In the genomic region with DNA sequence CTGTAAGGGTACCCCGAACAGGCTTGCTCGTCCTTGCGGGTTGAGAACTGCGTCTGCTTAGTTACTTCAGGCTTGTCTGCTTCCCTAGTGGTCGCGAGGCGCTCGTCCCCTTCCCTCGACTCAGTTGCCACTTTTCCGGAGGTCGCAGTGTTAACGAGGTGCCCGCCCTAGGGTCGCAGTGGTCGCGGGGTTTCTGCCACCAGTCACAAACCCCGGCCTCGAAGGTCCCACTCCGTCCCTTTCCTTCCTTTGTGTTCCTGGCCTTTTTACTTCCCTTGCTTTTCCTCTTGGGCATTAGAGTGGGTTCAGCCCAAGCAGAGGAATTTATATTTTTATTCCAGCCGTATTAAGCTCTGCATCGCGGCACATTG, we compare ENCODE assay signal across 8 cellular contexts. TPM values are rescaled to one million over a fixed set of nuclear protein-coding genes. Genes with fewer than 3 reads are reported as not detected.
DNase-seq lines count a peak whose midpoint lies in the region; ATAC-seq and TF ChIP-seq lines count a peak whose summit lies in the region.

No MANE protein-coding gene starts in this region.

- intact Hi-C loops in sciatic nerve (cut with DNase I) = no loop called here

- H3K36me3 Mint-ChIP-seq in nephron (ENCODE audit: low read depth) = peaks cover 10% of the 10 kb centered on the region

- H3K9me3 Mint-ChIP-seq in nephron = no peaks in the 10 kb centered on the region

- peak overlapping the region; percentile 94 to 99 (median 98) for H3K4me3 Mint-ChIP-seq in nephron

- DNase-seq in COLO829 (ENCODE audit: low spot score) (peak; percentile 25), KBM-7 (no peak), T1000 (lab: John Stamatoyannopoulos, UW) (no peak), sciatic nerve (ENCODE audit: low spot score) (no peak)

- H3K4me1 Mint-ChIP-seq in nephron = peaks cover 9% of the 10 kb centered on the region

- in situ Hi-C loops in KBM-7 (cut with MboI; ENCODE audit: low pct_unique_long_range_greater_than_20kb, low sequenced_read_pairs) = no loop called here

- ATAC-seq in HG03439 (IDR thresholded peaks at IDR 0.05; ENCODE audit: unreplicated experiment) (no peak), sciatic nerve (no peak)

- no peak for TF ChIP-seq EP300 in Ishikawa (IDR thresholded peaks at IDR 0.05; ENCODE audit: borderline replicate concordance)

- no peaks in the 10 kb centered on the region for H3K27me3 Mint-ChIP-seq in nephron (ENCODE audit: low read depth)

- peak overlapping the region; percentile 100 for H3K27ac ChIP-seq in cingulate gyrus (ENCODE audit: low read depth, low read length)

- TF ChIP-seq RAD21 in Ishikawa (IDR thresholded peaks at IDR 0.05; ENCODE audit: low read depth) = no peak

- peak overlapping the region; percentile 100 for H3K27ac Mint-ChIP-seq in nephron

- TF ChIP-seq CTCF in nephron (IDR thresholded peaks at IDR 0.05; ENCODE audit: unreplicated experiment in 3 of 3) = no peak

TF ChIP-seq in Ishikawa, 13 proteins besides CTCF, POLR2A, EP300 and RAD21:
- 0 out of 2 replicates have a peak, but pooled peaks have one; percentile 20 for TF ChIP-seq ZBTB7A (IDR thresholded peaks at IDR 0.05; ENCODE audit: low read depth)
- no peak for TF ChIP-seq TCF12 (IDR thresholded peaks at IDR 0.05; ENCODE audit: low read depth)
- TF ChIP-seq, protein P1, sequence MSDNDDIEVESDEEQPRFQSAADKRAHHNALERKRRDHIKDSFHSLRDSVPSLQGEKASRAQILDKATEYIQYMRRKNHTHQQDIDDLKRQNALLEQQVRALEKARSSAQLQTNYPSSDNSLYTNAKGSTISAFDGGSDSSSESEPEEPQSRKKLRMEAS (IDR thresholded peaks at IDR 0.05) = no peak
- TF ChIP-seq NFIC (IDR thresholded peaks at IDR 0.05) = no peak
TF ChIP-seq in Ishikawa: peak in this region for 1.

RNA-seq across cellular contexts. Expression of a gene that starts 0.3 kb away (rescaled TPM):
- 71.1 TPM for total RNA-seq in sciatic nerve

RNA-seq across cellular contexts. Expression of a gene that starts 23.0 kb away (rescaled TPM):
- total RNA-seq in sciatic nerve = 296 TPM

RNA-seq across cellular contexts. Expression of a gene that starts 51.5 kb away (rescaled TPM):
- total RNA-seq in sciatic nerve = 20.3 TPM

RNA-seq across cellular contexts. Expression of a gene that starts 55.6 kb away (rescaled TPM):
- total RNA-seq in sciatic nerve = 75.0 TPM

RNA-seq across cellular contexts. Expression of a gene that starts 55.9 kb away (rescaled TPM):
- 21.8 TPM for total RNA-seq in sciatic nerve
